In genomic region chr3:124707223-124707622, GRCh38 we compare ENCODE assay signal across 6 cellular contexts. TPM values are rescaled to one million over a fixed set of nuclear protein-coding genes. Genes with fewer than 3 reads are reported as not detected.
DNase-seq lines count a peak whose midpoint lies in the region; TF ChIP-seq lines count a peak whose summit lies in the region.
"Not testable (repeated sequence)": the region's sequence is repeated elsewhere in the genome, so short reads cannot be mapped to it uniquely, and the experiment has no call there.

No MANE protein-coding gene starts in this region.

- peak overlapping the region; percentile 54 for H3K4me2 ChIP-seq in GM23248 (ENCODE audit: unreplicated experiment)
- not testable (repeated sequence) for H3K4me2 ChIP-seq in neuronal stem cell (ENCODE audit: insufficient read depth, low read length, poor library complexity, severe bottlenecking)

- 74 to 90% methylated on average over 2 of the region's 2 CpGs for WGBS in GM23248 (ENCODE audit: low coverage in 1 of 2, low lambda C conversion rate in 2 of 2, missing lambda C conversion rate in 2 of 2), 2 experiments
- WGBS in HUES64: 91% methylated on average over 2 of the region's 2 CpGs
- WGBS in neuronal stem cell (ENCODE audit: extremely low coverage in 2 of 2, insufficient read length in 2 of 2, insufficient replicate concordance in 1 of 2), 2 donors: no CpG with 5 or more reads among the region's 2 CpGs

- H2BK120ac ChIP-seq in neuronal stem cell (ENCODE audit: low read depth, low read length): not testable (repeated sequence)

- TF ChIP-seq CTCF in endothelial cell (IDR thresholded peaks at IDR 0.05; ENCODE audit: unreplicated experiment); mesothelial cell of epicardium (IDR thresholded peaks at IDR 0.05; ENCODE audit: unreplicated experiment): not testable (repeated sequence)

- not testable (repeated sequence) for H3K9ac ChIP-seq in GM23248; HUES64 (ENCODE audit: low read depth, low read length); adipocyte (ENCODE audit: low read length); neuronal stem cell (ENCODE audit: low read depth, low read length, poor library complexity)

- H3K79me1 ChIP-seq in neuronal stem cell (ENCODE audit: low read depth, low read length): not testable (repeated sequence)

- peaks cover 16% of the 10 kb centered on the region; the same call in 1 of the 2 replicates for H3K27me3 ChIP-seq in GM23248 (replicated peaks; ENCODE audit: insufficient read depth)
- H3K27me3 ChIP-seq in HUES64 (ENCODE audit: insufficient read depth, low read length); adipocyte (replicated peaks; ENCODE audit: control insufficient read depth, insufficient read depth, low read length); neuronal stem cell (ENCODE audit: control insufficient read depth in 3 of 3, insufficient read depth in 3 of 3, low read depth in 1 of 3, low read length in 3 of 3): not testable (repeated sequence)

- not testable (repeated sequence) for H3K27ac ChIP-seq in GM23248; neuronal stem cell (replicated peaks; ENCODE audit: low read length)
- peak overlapping the region; percentile 73; the same call in 1 of the 2 replicates for H3K27ac ChIP-seq in HUES64 (ENCODE audit: low read depth, low read length)

- H3K4me3 ChIP-seq in GM23248: 0 out of 2 replicates have a peak overlapping the region, but pooled peaks have one; percentile 1
- not testable (repeated sequence) for H3K4me3 ChIP-seq in HUES64 (ENCODE audit: low read length); neuronal stem cell (ENCODE audit: low read length in 2 of 2)
- H3K4me3 ChIP-seq in adipocyte (ENCODE audit: low read length): peak overlapping the region; percentile 4

- H2BK12ac ChIP-seq in neuronal stem cell (ENCODE audit: low read length): not testable (repeated sequence)

- not testable (repeated sequence) for H2BK15ac ChIP-seq in neuronal stem cell (ENCODE audit: low read length)

- not testable (repeated sequence) for H3K18ac ChIP-seq in neuronal stem cell (ENCODE audit: low read length)

- not testable (repeated sequence) for H4K20me1 ChIP-seq in GM23248 (ENCODE audit: insufficient read depth)

- peaks cover 16% of the 10 kb centered on the region for H3F3A ChIP-seq in GM23248 (ENCODE audit: insufficient read depth)

- not testable (repeated sequence) for H3K79me2 ChIP-seq in GM23248 (ENCODE audit: insufficient read depth)

- H2AFZ ChIP-seq in GM23248: not testable (repeated sequence)
- H2AFZ ChIP-seq in neuronal stem cell (ENCODE audit: low read length): peak overlapping the region; percentile 67

- in situ Hi-C loops in GM23248 (cut with MboI): not testable (repeated sequence)

- H3K14ac ChIP-seq in neuronal stem cell (ENCODE audit: low read length): not testable (repeated sequence)

- H3K4me3 Mint-ChIP-seq in endothelial cell (ENCODE audit: unreplicated experiment): peak overlapping the region; percentile 87
- H3K4me3 Mint-ChIP-seq in mesothelial cell of epicardium: not testable (repeated sequence)

- H3K9me3 ChIP-seq in GM23248 (ENCODE audit: low read depth); HUES64 (ENCODE audit: insufficient read depth, low read depth, low read length); adipocyte (ENCODE audit: control insufficient read depth, low read length); neuronal stem cell (replicated peaks in 1 of 2; ENCODE audit: control insufficient read depth in 2 of 2, insufficient read depth in 1 of 2, low read depth in 1 of 2, low read length in 2 of 2): not testable (repeated sequence)

- not testable (repeated sequence) for H3K9me3 Mint-ChIP-seq in endothelial cell (ENCODE audit: unreplicated experiment)
- peaks cover 19% of the 10 kb centered on the region for H3K9me3 Mint-ChIP-seq in mesothelial cell of epicardium

- DNase-seq in GM23248; adipocyte (ENCODE audit: low read depth); endothelial cell (ENCODE audit: low spot score); mesothelial cell of epicardium (ENCODE audit: low spot score in 2 of 2, unreplicated experiment in 2 of 2); neuronal stem cell (ENCODE audit: low spot score): not testable (repeated sequence)

- H3K36me3 Mint-ChIP-seq in endothelial cell (ENCODE audit: low read depth, unreplicated experiment): peaks cover 24% of the 10 kb centered on the region
- H3K36me3 Mint-ChIP-seq in mesothelial cell of epicardium: peaks cover 14% of the 10 kb centered on the region

- H3K4ac ChIP-seq in neuronal stem cell (ENCODE audit: low read length): not testable (repeated sequence)

- H3K4me1 ChIP-seq in GM23248 (ENCODE audit: insufficient read depth): peaks cover 12% of the 10 kb centered on the region
- H3K4me1 ChIP-seq in HUES64 (ENCODE audit: insufficient read depth, low read length): peaks cover 15% of the 10 kb centered on the region
- peaks cover 13% of the 10 kb centered on the region for H3K4me1 ChIP-seq in adipocyte (ENCODE audit: control insufficient read depth, insufficient read depth, low read length)
- peaks cover 2 to 12% of the 10 kb centered on the region in 2 donors for H3K4me1 ChIP-seq in neuronal stem cell (ENCODE audit: control insufficient read depth in 2 of 2, insufficient read depth in 1 of 2, low read depth in 1 of 2, low read length in 2 of 2)

- not testable (repeated sequence) for H3K9me2 ChIP-seq in GM23248 (ENCODE audit: insufficient read depth)

- not testable (repeated sequence) for H2BK5ac ChIP-seq in neuronal stem cell (ENCODE audit: low read length)

- not testable (repeated sequence) for H4K8ac ChIP-seq in neuronal stem cell (ENCODE audit: low read depth, low read length)

- not testable (repeated sequence) for H3K4me1 Mint-ChIP-seq in endothelial cell (ENCODE audit: unreplicated experiment); mesothelial cell of epicardium

- H3K36me3 ChIP-seq in GM23248 (ENCODE audit: low read depth); HUES64 (ENCODE audit: insufficient read depth, low read length); adipocyte (ENCODE audit: control insufficient read depth, insufficient read depth, low read length, severe bottlenecking); neuronal stem cell (replicated peaks in 1 of 2; ENCODE audit: control insufficient read depth in 2 of 2, insufficient read depth in 2 of 2, low read length in 2 of 2): not testable (repeated sequence)

- not testable (repeated sequence) for H3K23ac ChIP-seq in neuronal stem cell (ENCODE audit: low read depth, low read length, poor library complexity)

- H4K91ac ChIP-seq in neuronal stem cell (ENCODE audit: low read depth, low read length, poor library complexity): not testable (repeated sequence)

- H2AK5ac ChIP-seq in neuronal stem cell (ENCODE audit: low read depth, low read length): not testable (repeated sequence)

- H3K27me3 Mint-ChIP-seq in endothelial cell (ENCODE audit: unreplicated experiment); mesothelial cell of epicardium (ENCODE audit: low read depth): not testable (repeated sequence)

- H3K27ac Mint-ChIP-seq in endothelial cell (ENCODE audit: unreplicated experiment) (peak overlapping the region; percentile 48), mesothelial cell of epicardium (peak overlapping the region; percentile 91)

RNA-seq across cellular contexts. Expression of gene UMPS, which starts 23.0 kb away (rescaled TPM):
- total RNA-seq in GM23248 (2014; rRNA removed; shearing (Covaris generic)): 18.0 and 29.8 TPM in 2 replicates
- 37.9 and 38.7 TPM in 2 replicates for polyA plus RNA-seq in GM23248 (2016; fragmentation: Nextera tagmentation; extraction: Ambion mirVana)
- polyA plus RNA-seq in HUES64 (2013, experiment 1 of 2): 43.2 TPM
- polyA plus RNA-seq in HUES64 (2013, experiment 2 of 2): 35.9 TPM
- total RNA-seq in endothelial cell (ENCODE audit: unreplicated experiment) (27.1 TPM), mesothelial cell of epicardium (35.9 to 40.7 TPM (median 37.3 TPM) in 3 replicates)
- 13.8 TPM for polyA plus RNA-seq in neuronal stem cell (2013, experiment 1 of 2)
- 13.2 TPM for polyA plus RNA-seq in neuronal stem cell (2013, experiment 2 of 2)
